12 cellular contexts compared by ENCODE assay signal in genomic region chr17:7846765-7847661, GRCh38. TPM values are rescaled to one million over a fixed set of nuclear protein-coding genes. Genes with fewer than 3 reads are reported as not detected.
DNase-seq lines count a peak whose midpoint lies in the region; ATAC-seq and TF ChIP-seq lines count a peak whose summit lies in the region.
"Had no signal": no experiment of that assay in that cellular context is flagged by ENCODE, and none has a peak within 500 bp of the region (broad histone marks: within the 10 kb centered on the region; RNA-seq: fewer than 3 reads in every experiment).

No MANE protein-coding gene starts in this region.

- no peaks in the 10 kb centered on the region for H3K27me3 Mint-ChIP-seq in CD8-positive, alpha-beta T cell (ENCODE audit: low read depth)
- no peaks in the 10 kb centered on the region for H3K27me3 Mint-ChIP-seq in natural killer cell treated with Interleukin-12 subunit alpha and Interleukin-12 subunit beta and Interleukin-15 and Interleukin-18, amount 100 ng/mL, for 72 hours
- peaks cover 30 to 40% (median 40%) of the 10 kb centered on the region in 3 donors for H3K27me3 Mint-ChIP-seq in immature natural killer cell (ENCODE audit: low read depth in 3 of 3)

- H3K27me3 ChIP-seq in CD8-positive, alpha-beta T cell (ENCODE audit: insufficient read depth, low read length): no peaks in the 10 kb centered on the region
- no peaks in the 10 kb centered on the region for H3K27me3 ChIP-seq in adrenal gland

- H3K36me3 Mint-ChIP-seq in CD8-positive, alpha-beta T cell: peaks cover 48% of the 10 kb centered on the region
- no peaks in the 10 kb centered on the region for H3K36me3 Mint-ChIP-seq in natural killer cell treated with Interleukin-12 subunit alpha and Interleukin-12 subunit beta and Interleukin-15 and Interleukin-18, amount 100 ng/mL, for 72 hours
- H3K36me3 Mint-ChIP-seq in immature natural killer cell: no peaks in the 10 kb centered on the region

- 80 to 90% (median 86%) methylated on average over 16 to 34 of the region's 34 CpGs for WGBS in adrenal gland, 4 donors

- intact Hi-C loops in CD8-positive, alpha-beta T cell (cut with DNase I, micrococcal nuclease): loop anchor here (10.0 kb wide), 2 partner anchors 378 to 612 kb away; partner anchors contain the start of genes DVL2 (in 1 of the 2) and PHF23 (in 1 of the 2)
- intact Hi-C loops in adrenal gland (cut with DNase I): no loop called here

- peaks cover 10% of the 10 kb centered on the region for H3K36me3 ChIP-seq in CD8-positive, alpha-beta T cell (ENCODE audit: insufficient read depth, low read length)
- H3K36me3 ChIP-seq in HEK293 (ENCODE audit: control insufficient read depth in 2 of 2, insufficient read depth in 1 of 2, low read length in 2 of 2) (peaks cover 19 to 58% of the 10 kb centered on the region in 2 experiments), adrenal gland (replicated peaks in 1 of 2) (peaks cover 0 to 59% of the 10 kb centered on the region in 2 donors)

- no peaks in the 10 kb centered on the region for H3K9me3 Mint-ChIP-seq in CD8-positive, alpha-beta T cell
- no peaks in the 10 kb centered on the region for H3K9me3 Mint-ChIP-seq in natural killer cell treated with Interleukin-12 subunit alpha and Interleukin-12 subunit beta and Interleukin-15 and Interleukin-18, amount 100 ng/mL, for 72 hours
- H3K9me3 Mint-ChIP-seq in immature natural killer cell: peaks cover 0 to 1% (median 0%) of the 10 kb centered on the region in 6 donors

- in situ Hi-C loops in GM13977 (cut with MboI; ENCODE audit: low pct_unique_long_range_greater_than_20kb, low sequenced_read_pairs, unreplicated experiment): no loop called here

- POLR2A ChIA-PET in CD8-positive, alpha-beta T cell (lab: Charles Lee): interaction anchor here (2.5 kb wide), 1 partner anchor 10 kb away, joined by 11 read pairs; the partner anchor contains the start of genes CYB5D1 and NAA38
- POLR2A ChIA-PET in HEK293 (lab: Yijun Ruan, JAX): interaction anchor here (0.7 kb wide), 1 partner anchor 12 kb away, joined by 4 read pairs; no protein-coding TSS in a partner anchor

- ATAC-seq in CD8-positive, alpha-beta T cell: no peak
- no peak for ATAC-seq in natural killer cell treated with Interleukin-12 subunit alpha and Interleukin-12 subunit beta and Interleukin-15 and Interleukin-18, amount 100 ng/mL, for 72 hours
- ATAC-seq in HG03457 (IDR thresholded peaks at IDR 0.05; ENCODE audit: unreplicated experiment): no peak

- H3K27ac ChIP-seq in CD8-positive, alpha-beta T cell (ENCODE audit: low read depth, low read length): no peak overlapping the region
- H3K27ac ChIP-seq in HEK293 (ENCODE audit: extremely low read depth, low read depth, low read length) (no peak overlapping the region), adrenal gland (no peak overlapping the region)
- H3K27ac ChIP-seq: epithelial cell of prostate, HL-60 had no signal

- H3K4me1 ChIP-seq in CD8-positive, alpha-beta T cell (ENCODE audit: insufficient read depth, low read length): peaks cover 32% of the 10 kb centered on the region
- peaks cover 5% of the 10 kb centered on the region for H3K4me1 ChIP-seq in HEK293 (ENCODE audit: control insufficient read depth, insufficient read depth, low read length)
- peaks cover 12 to 31% of the 10 kb centered on the region in 2 donors for H3K4me1 ChIP-seq in adrenal gland (replicated peaks in 1 of 2)

- H3K27ac Mint-ChIP-seq in CD8-positive, alpha-beta T cell: peak overlapping the region; percentile 55
- H3K27ac Mint-ChIP-seq in natural killer cell treated with Interleukin-12 subunit alpha and Interleukin-12 subunit beta and Interleukin-15 and Interleukin-18, amount 100 ng/mL, for 72 hours: peak overlapping the region in 1 of 2 donors; percentile 61
- peak overlapping the region in 2 of 6 donors; percentile 24 to 81 for H3K27ac Mint-ChIP-seq in immature natural killer cell

- no peak overlapping the region for H3K4me3 ChIP-seq in CD8-positive, alpha-beta T cell (ENCODE audit: low read depth, low read length)
- no peak overlapping the region for H3K4me3 ChIP-seq in HEK293 (ENCODE audit: low read depth, low read length)
- H3K4me3 ChIP-seq in adrenal gland: no peak overlapping the region
- H3K4me3 ChIP-seq: skin epidermis had no signal

- no peak for TF ChIP-seq CTCF in CD8-positive, alpha-beta T cell (IDR thresholded peaks at IDR 0.05)
- TF ChIP-seq CTCF in HEK293 (tag by site-specific recombination; IDR thresholded peaks at IDR 0.05): no peak
- TF ChIP-seq CTCF in adrenal gland (IDR thresholded peaks at IDR 0.05): no peak
- TF ChIP-seq CTCF in GM13977 (IDR thresholded peaks at IDR 0.05; ENCODE audit: extremely low read depth, insufficient read depth, missing control alignments): no peak

- no peak overlapping the region for H3K4me3 Mint-ChIP-seq in CD8-positive, alpha-beta T cell
- H3K4me3 Mint-ChIP-seq in natural killer cell treated with Interleukin-12 subunit alpha and Interleukin-12 subunit beta and Interleukin-15 and Interleukin-18, amount 100 ng/mL, for 72 hours: no peak overlapping the region
- peak overlapping the region in 1 of 5 donors; percentile 44 for H3K4me3 Mint-ChIP-seq in immature natural killer cell

- DNase-seq in CD8-positive, alpha-beta T cell: peak in 1 of 7 experiments; percentile 31
- peak in 5 of 7 donors; percentile 18 to 57 (median 39) for DNase-seq in adrenal gland
- DNase-seq in natural killer cell treated with Interleukin-12 subunit alpha and Interleukin-12 subunit beta and Interleukin-15 and Interleukin-18, amount 100 ng/mL, for 72 hours (ENCODE audit: low spot score): peak; percentile 42
- no peak for DNase-seq in GM13977 (ENCODE audit: low spot score)
- no peak for DNase-seq in immature natural killer cell
- DNase-seq: NCI-H2227 treated with DMSO at 0.1 percent for 48 hours, SHP77 had no signal

- CTCF ChIA-PET in CD8-positive, alpha-beta T cell (lab: Charles Lee): interaction anchor here (0.7 to 6.2 kb wide), 3 partner anchors 14 to 24 kb away, joined by 3 to 51 read pairs (median 6); partner anchors contain the start of gene KDM6B
- CTCF ChIA-PET in HEK293 (lab: Yijun Ruan, JAX): interaction anchor here (1.4 to 2.3 kb wide), 3 partner anchors 12 to 104 kb away, joined by 4 to 15 read pairs (median 5); no protein-coding TSS in a partner anchor

- H3K9me3 ChIP-seq in CD8-positive, alpha-beta T cell (ENCODE audit: low read length): no peaks in the 10 kb centered on the region
- H3K9me3 ChIP-seq in HEK293 (ENCODE audit: control insufficient read depth, insufficient read depth, low read depth, low read length) (no peaks in the 10 kb centered on the region), adrenal gland (replicated peaks in 1 of 3) (no peaks in the 10 kb centered on the region)

- no peak for TF ChIP-seq POLR2A in adrenal gland (IDR thresholded peaks at IDR 0.05)

- peaks cover 26% of the 10 kb centered on the region for H3K4me1 Mint-ChIP-seq in CD8-positive, alpha-beta T cell (ENCODE audit: low read depth)
- peaks cover 35 to 39% of the 10 kb centered on the region in 2 donors for H3K4me1 Mint-ChIP-seq in natural killer cell treated with Interleukin-12 subunit alpha and Interleukin-12 subunit beta and Interleukin-15 and Interleukin-18, amount 100 ng/mL, for 72 hours (ENCODE audit: low read depth in 2 of 2)
- H3K4me1 Mint-ChIP-seq in immature natural killer cell: peaks cover 30 to 43% of the 10 kb centered on the region in 2 donors

TF ChIP-seq in HEK293, 187 proteins besides CTCF, POLR2A, EP300 and RAD21:
- TF ChIP-seq GLIS2 (tag by site-specific recombination; IDR thresholded peaks at IDR 0.05) (peak; percentile 13; the same call in 1 of the 2 replicates), ZNF558 (tag by site-specific recombination; IDR thresholded peaks at IDR 0.05) (no peak), BCL11B (tag by site-specific recombination; IDR thresholded peaks at IDR 0.05; ENCODE audit: low read depth) (0 out of 2 replicates have a peak, but pooled peaks have one; percentile 13)

RNA-seq across cellular contexts. Expression of gene TMEM88, which starts 7.9 kb away (rescaled TPM):
- 10 to 100 TPM; 33.3 to 33.7 TPM for total RNA-seq in CD8-positive, alpha-beta T cell
- total RNA-seq in adrenal gland: 10 to 100 TPM; 14.9 to 52.8 (median 25.1) TPM
- 100 to 1,000 TPM in 1 of 3 donors, 10 to 100 TPM in 1, 1 to 10 TPM in 1; 7.9 to 107 (median 70.9) TPM for polyA plus RNA-seq in adrenal gland
- 1 to 10 TPM; 2.4 to 2.7 TPM for total RNA-seq in natural killer cell treated with Interleukin-12 subunit alpha and Interleukin-12 subunit beta and Interleukin-15 and Interleukin-18, amount 100 ng/mL, for 72 hours
- not detected for polyA plus RNA-seq in immature natural killer cell

RNA-seq across cellular contexts. Expression of gene NAA38, which starts 10.3 kb away (rescaled TPM):
- 10 to 100 TPM; 14.3 to 16.5 TPM for total RNA-seq in CD8-positive, alpha-beta T cell
- total RNA-seq in adrenal gland: 100 to 1,000 TPM in 7 of 8 donors, 10 to 100 TPM in 1; 96.2 to 224 (median 122) TPM
- polyA plus RNA-seq in adrenal gland (100 to 1,000 TPM in 2 of 3 donors, 10 to 100 TPM in 1; 34.5 to 424 (median 329) TPM), immature natural killer cell (100 to 1,000 TPM; 131 to 346 (median 177) TPM)
- 100 to 1,000 TPM in 1 of 2 donors, 10 to 100 TPM in 1; 54.1 to 105 TPM for total RNA-seq in natural killer cell treated with Interleukin-12 subunit alpha and Interleukin-12 subunit beta and Interleukin-15 and Interleukin-18, amount 100 ng/mL, for 72 hours

RNA-seq across cellular contexts. Expression of gene CYB5D1, which starts 10.8 kb away (rescaled TPM):
- total RNA-seq in CD8-positive, alpha-beta T cell: 10 to 100 TPM; 10.4 to 12.4 TPM
- 10 to 100 TPM in 7 of 8 donors, 1 to 10 TPM in 1; 9.1 to 24.4 (median 17.9) TPM for total RNA-seq in adrenal gland
- polyA plus RNA-seq in adrenal gland: 10 to 100 TPM in 2 of 3 donors, 1 to 10 TPM in 1; 6.5 to 36.8 (median 10.2) TPM
- total RNA-seq in natural killer cell treated with Interleukin-12 subunit alpha and Interleukin-12 subunit beta and Interleukin-15 and Interleukin-18, amount 100 ng/mL, for 72 hours: 10 to 100 TPM; 11.3 to 12.9 TPM
- polyA plus RNA-seq in immature natural killer cell: 1 to 10 TPM in 2 of 3 donors, not detected in 1; 2.9 to 3.7 TPM

RNA-seq across cellular contexts. Expression of gene KDM6B, which starts 13.0 kb away (rescaled TPM):
- total RNA-seq in CD8-positive, alpha-beta T cell: 100 to 1,000 TPM; 332 to 349 TPM
- total RNA-seq in adrenal gland: 10 to 100 TPM in 5 of 8 donors, 1 to 10 TPM in 3; 5.8 to 31.2 (median 15.1) TPM
- polyA plus RNA-seq in adrenal gland: 10 to 100 TPM in 2 of 3 donors, 1 to 10 TPM in 1; 2.2 to 35.9 (median 10.6) TPM
- total RNA-seq in natural killer cell treated with Interleukin-12 subunit alpha and Interleukin-12 subunit beta and Interleukin-15 and Interleukin-18, amount 100 ng/mL, for 72 hours: 10 to 100 TPM; 52.0 to 67.6 TPM
- under 1 TPM in 2 of 3 donors, not detected in 1; 0.03 to 0.40 TPM for polyA plus RNA-seq in immature natural killer cell

RNA-seq across cellular contexts. Expression of gene CHD3, which starts 41.6 kb away (rescaled TPM):
- 100 to 1,000 TPM; 243 to 245 TPM for total RNA-seq in CD8-positive, alpha-beta T cell
- 100 to 1,000 TPM in 2 of 8 donors, 10 to 100 TPM in 6; 75.8 to 123 (median 91.5) TPM for total RNA-seq in adrenal gland
- polyA plus RNA-seq in adrenal gland: 100 to 1,000 TPM in 2 of 3 donors, 10 to 100 TPM in 1; 43.8 to 326 (median 104) TPM
- total RNA-seq in natural killer cell treated with Interleukin-12 subunit alpha and Interleukin-12 subunit beta and Interleukin-15 and Interleukin-18, amount 100 ng/mL, for 72 hours: 100 to 1,000 TPM; 106 to 192 TPM
- 10 to 100 TPM in 1 of 3 donors, 1 to 10 TPM in 1, under 1 TPM in 1; 0.72 to 19.6 (median 3.5) TPM for polyA plus RNA-seq in immature natural killer cell

Comparison
In these comparisons a context has a peak if more than half of its experiments do, and no peak if none do; other contexts are left out.
1. DNase-seq: peak in adrenal gland (5 of 7) and natural killer cell treated with Interleukin-12 subunit alpha and Interleukin-12 subunit beta and Interleukin-15 and Interleukin-18, amount 100 ng/mL, for 72 hours (single experiment); none in GM13977 (single experiment) and immature natural killer cell (0 of 3).
2. RNA of gene TMEM88, which starts 7.9 kb away (total RNA-seq): 33.3 to 33.7 TPM in CD8-positive, alpha-beta T cell and 14.9 to 52.8 TPM in adrenal gland; 2.4 to 2.7 TPM in natural killer cell treated with Interleukin-12 subunit alpha and Interleukin-12 subunit beta and Interleukin-15 and Interleukin-18, amount 100 ng/mL, for 72 hours; every median in the first group is over 4 times any median in the second.
3. intact Hi-C loops: an anchor here in CD8-positive, alpha-beta T cell (10.0 kb wide); none called in adrenal gland.